Comparison of ENCODE assay signal across 17 cellular contexts in the genomic region with DNA sequence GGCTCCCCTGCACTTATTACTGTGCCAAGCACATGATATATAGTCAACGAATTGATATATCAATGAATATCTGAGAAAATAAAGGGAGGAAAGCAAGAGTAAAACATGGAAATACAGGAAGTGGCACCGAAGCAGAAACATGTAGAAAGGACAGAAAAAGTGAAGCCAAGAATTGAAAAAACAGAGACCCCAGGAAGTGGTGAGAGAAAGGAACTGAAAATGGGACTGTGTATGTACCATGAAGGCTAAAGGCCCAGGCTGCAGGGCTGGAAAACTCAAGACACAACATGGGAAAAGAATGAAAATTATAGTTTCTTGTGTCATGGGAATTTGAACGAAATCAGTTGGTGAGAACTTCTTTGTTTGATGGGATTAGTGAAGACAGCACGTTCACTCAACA.
DNase-seq lines count a peak whose midpoint lies in the region; ATAC-seq and TF ChIP-seq lines count a peak whose summit lies in the region.
"Had no signal": no experiment of that assay in that cellular context is flagged by ENCODE, and none has a peak within 500 bp of the region (broad histone marks: within the 10 kb centered on the region; RNA-seq: fewer than 3 reads in every experiment).

No MANE protein-coding gene starts in this region.

- no peaks in the 10 kb centered on the region for H3F3A ChIP-seq in OCI-LY1 (ENCODE audit: insufficient read depth, low read length)

- H3K36me3 Mint-ChIP-seq in activated naive CD4-positive, alpha-beta T cell treated with anti-CD3 and anti-CD28 coated beads, Interleukin-2, amount 50 U/mL, for 24 hours, result no peaks in the 10 kb centered on the region
- no peaks in the 10 kb centered on the region for H3K36me3 Mint-ChIP-seq in activated naive CD4-positive, alpha-beta T cell treated with anti-CD3 and anti-CD28 coated beads for 36 hours (ENCODE audit: low read depth)
- peaks cover 0 to 7% (median 3%) of the 10 kb centered on the region in 3 donors for H3K36me3 Mint-ChIP-seq in immature natural killer cell

- peaks cover 86% of the 10 kb centered on the region for H3K4me1 ChIP-seq in OCI-LY1 (ENCODE audit: insufficient read depth, low read length, severe bottlenecking)

- no peak overlapping the region; the same call in 1 of the 2 replicates for H3K9ac ChIP-seq in OCI-LY1 (ENCODE audit: low read length)

- no peaks in the 10 kb centered on the region for H3K9me3 Mint-ChIP-seq in activated naive CD4-positive, alpha-beta T cell treated with anti-CD3 and anti-CD28 coated beads, Interleukin-2, amount 50 U/mL, for 24 hours
- H3K9me3 Mint-ChIP-seq in activated naive CD4-positive, alpha-beta T cell treated with anti-CD3 and anti-CD28 coated beads for 36 hours, result no peaks in the 10 kb centered on the region
- no peaks in the 10 kb centered on the region for H3K9me3 Mint-ChIP-seq in immature natural killer cell

- peak overlapping the region; percentile 1 for H3K27ac Mint-ChIP-seq in activated naive CD4-positive, alpha-beta T cell treated with anti-CD3 and anti-CD28 coated beads, Interleukin-2, amount 50 U/mL, for 24 hours
- no peak overlapping the region for H3K27ac Mint-ChIP-seq in activated naive CD4-positive, alpha-beta T cell treated with anti-CD3 and anti-CD28 coated beads for 36 hours
- peak overlapping the region; percentile 56 to 94 (median 93) for H3K27ac Mint-ChIP-seq in immature natural killer cell

- H3K4me3 Mint-ChIP-seq in activated naive CD4-positive, alpha-beta T cell treated with anti-CD3 and anti-CD28 coated beads, Interleukin-2, amount 50 U/mL, for 24 hours, result no peak overlapping the region
- H3K4me3 Mint-ChIP-seq in activated naive CD4-positive, alpha-beta T cell treated with anti-CD3 and anti-CD28 coated beads for 36 hours, result no peak overlapping the region
- peak overlapping the region in 2 of 5 donors; percentile 3 to 18 for H3K4me3 Mint-ChIP-seq in immature natural killer cell

- no peaks in the 10 kb centered on the region for H3K9me2 ChIP-seq in OCI-LY1 (ENCODE audit: low read depth, low read length)

- CTCF ChIA-PET in activated naive CD4-positive, alpha-beta T cell treated with anti-CD3 and anti-CD28 coated beads for 36 hours (lab: Charles Lee), result no interaction called here

- no peak overlapping the region for H2AFZ ChIP-seq in OCI-LY1 (ENCODE audit: low read length)

- H3K79me2 ChIP-seq in OCI-LY1 (ENCODE audit: insufficient read depth, low read length), result no peaks in the 10 kb centered on the region

- TF ChIP-seq CTCF in OCI-LY1 (IDR thresholded peaks at IDR 0.05; ENCODE audit: low read length), result no peak
- no peak for TF ChIP-seq CTCF in omental fat pad (IDR thresholded peaks at IDR 0.05)

- no peaks in the 10 kb centered on the region for H3K9me3 ChIP-seq in OCI-LY1 (ENCODE audit: low read length)

- no peaks in the 10 kb centered on the region for H3K27me3 ChIP-seq in OCI-LY1 (ENCODE audit: insufficient read depth, low read length)
- H3K27me3 ChIP-seq: brain microvascular endothelial cell had no signal

- H3K36me3 ChIP-seq in OCI-LY1 (ENCODE audit: insufficient read depth, low read length), result no peaks in the 10 kb centered on the region
- H3K36me3 ChIP-seq: brain microvascular endothelial cell had no signal

- peak overlapping the region; percentile 82 for H3K27ac ChIP-seq in OCI-LY1 (ENCODE audit: low read depth, low read length, poor library complexity, severe bottlenecking)
- H3K27ac ChIP-seq in substantia nigra (ENCODE audit: low read depth, low read length, poor library complexity, severe bottlenecking), result peak overlapping the region; percentile 29
- H3K27ac ChIP-seq: brain microvascular endothelial cell had no signal

- DNase-seq in activated naive CD4-positive, alpha-beta T cell treated with anti-CD3 and anti-CD28 coated beads for 36 hours, result no peak
- DNase-seq in immature natural killer cell (no peak), substantia nigra (lab: John Stamatoyannopoulos, UW) (no peak), putamen (ENCODE audit: low spot score) (no peak), omental fat pad (ENCODE audit: low spot score) (no peak)
- DNase-seq: activated CD4-positive, alpha-beta T cell treated with anti-CD3 and anti-CD28 coated beads, Interleukin-2, amount 50 U/mL, for 48 hours; activated effector memory CD4-positive, alpha-beta T cell treated with Interleukin-2 at 50 U/mL for 16 hours; brain microvascular endothelial cell; effector CD4-positive, alpha-beta T cell; HCEC 1CT; IMR-90; NCI-H146; NCI-H524 treated with DMSO at 0.1 percent for 48 hours had no signal

- H3K27me3 Mint-ChIP-seq in activated naive CD4-positive, alpha-beta T cell treated with anti-CD3 and anti-CD28 coated beads, Interleukin-2, amount 50 U/mL, for 24 hours, result no peaks in the 10 kb centered on the region
- H3K27me3 Mint-ChIP-seq in activated naive CD4-positive, alpha-beta T cell treated with anti-CD3 and anti-CD28 coated beads for 36 hours (ENCODE audit: low read depth), result no peaks in the 10 kb centered on the region
- H3K27me3 Mint-ChIP-seq in immature natural killer cell (ENCODE audit: low read depth in 3 of 3), result peaks cover 2 to 5% (median 2%) of the 10 kb centered on the region in 3 donors

- no peaks in the 10 kb centered on the region for H4K20me1 ChIP-seq in OCI-LY1 (ENCODE audit: insufficient read depth, low read length)

- intact Hi-C loops in activated naive CD4-positive, alpha-beta T cell treated with anti-CD3 and anti-CD28 coated beads for 36 hours (cut with micrococcal nuclease), result no loop called here

- no peak for ATAC-seq in GM18520 (IDR thresholded peaks at IDR 0.05; ENCODE audit: unreplicated experiment)
- no peak for ATAC-seq in omental fat pad (ENCODE audit: low FRiP score)

- peak overlapping the region; percentile 34; the same call in 1 of the 2 replicates for H3K4me2 ChIP-seq in OCI-LY1 (ENCODE audit: low read length)

- no peak overlapping the region for H3K4me3 ChIP-seq in OCI-LY1 (ENCODE audit: low read depth, low read length, poor library complexity, severe bottlenecking)
- H3K4me3 ChIP-seq: lung had no signal

- peaks cover 54% of the 10 kb centered on the region for H3K4me1 Mint-ChIP-seq in activated naive CD4-positive, alpha-beta T cell treated with anti-CD3 and anti-CD28 coated beads, Interleukin-2, amount 50 U/mL, for 24 hours
- H3K4me1 Mint-ChIP-seq in activated naive CD4-positive, alpha-beta T cell treated with anti-CD3 and anti-CD28 coated beads for 36 hours (ENCODE audit: low read depth), result peaks cover 40% of the 10 kb centered on the region
- peaks cover 94 to 97% of the 10 kb centered on the region in 2 donors for H3K4me1 Mint-ChIP-seq in immature natural killer cell
